In genomic region chr17:73471924-73472323, GRCh38 we compare ENCODE assay signal across 28 cellular contexts.
"Had no signal": no experiment of that assay in that cellular context is flagged by ENCODE, and none has a peak within 500 bp of the region (broad histone marks: within the 10 kb centered on the region; RNA-seq: fewer than 3 reads in every experiment).

No MANE protein-coding gene starts in this region.

- H3K4me1 Mint-ChIP-seq: stimulated activated effector memory CD8-positive, alpha-beta T cell treated with anti-CD3 and anti-CD28 coated beads, Interleukin-12 subunit alpha, Interleukin-12 subunit beta, amount 100 ng/mL, for 72 hours had no signal

- H3K36me3 Mint-ChIP-seq: stimulated activated effector memory CD8-positive, alpha-beta T cell treated with anti-CD3 and anti-CD28 coated beads, Interleukin-12 subunit alpha, Interleukin-12 subunit beta, amount 100 ng/mL, for 72 hours had no signal

- H3K4me3 Mint-ChIP-seq: stimulated activated effector memory CD8-positive, alpha-beta T cell treated with anti-CD3 and anti-CD28 coated beads, Interleukin-12 subunit alpha, Interleukin-12 subunit beta, amount 100 ng/mL, for 72 hours; stimulated activated memory B cell treated with anti-CD40 and anti-IgM and Interleukin-4, amounts not matched to agents 10 μg/mL and 1 μg/mL and 100 μg/mL, for 72 hours; stimulated activated naive B cell treated with anti-CD40 and anti-IgM and Interleukin-4, amounts not matched to agents 10 μg/mL and 1 μg/mL and 100 μg/mL, for 72 hours; stimulated activated naive CD8-positive, alpha-beta T cell treated with anti-CD3 and anti-CD28 coated beads, Interleukin-15, amount 100 ng/mL, for 72 hours; stimulated activated naive CD8-positive, alpha-beta T cell treated with anti-CD3 and anti-CD28 coated beads, Interleukin-15, Interleukin-2, amounts not matched to agents 100 ng/mL and 50 ng/mL, for 24 hours; type B pancreatic cell had no signal

- H3K9me3 Mint-ChIP-seq: stimulated activated effector memory CD8-positive, alpha-beta T cell treated with anti-CD3 and anti-CD28 coated beads, Interleukin-12 subunit alpha, Interleukin-12 subunit beta, amount 100 ng/mL, for 72 hours; stimulated activated memory B cell treated with anti-CD40 and anti-IgM and Interleukin-4, amounts not matched to agents 10 μg/mL and 1 μg/mL and 100 μg/mL, for 72 hours had no signal

- DNase-seq: stimulated activated CD4-positive, alpha-beta T cell treated with anti-CD3 and anti-CD28 coated beads, Interleukin-2, amount 100 ng/mL, for 48 hours; stimulated activated CD4-positive, alpha-beta T cell treated with anti-CD3 and anti-CD28 coated beads, Interleukin-4, amount 100 ng/mL, for 1 hour; stimulated activated CD4-positive, alpha-beta T cell treated with anti-CD3 and anti-CD28 coated beads, Interleukin-4, amount 100 ng/mL, for 24 hours; stimulated activated CD4-positive, alpha-beta T cell treated with anti-CD3 and anti-CD28 coated beads, Interleukin-4, amount 100 ng/mL, for 4 hours; stimulated activated CD8-positive, alpha-beta memory T cell treated with anti-CD3 and anti-CD28 coated beads, Interleukin-4, amount 100 ng/mL, for 48 hours; stimulated activated naive B cell treated with anti-CD40 and anti-IgM and Interleukin-4, amounts not matched to agents 10 μg/mL and 1 μg/mL and 100 μg/mL, for 72 hours; stimulated activated naive CD4-positive, alpha-beta T cell; stimulated activated naive CD4-positive, alpha-beta T cell treated with Interleukin-2 at 50 U/mL for 16 hours; stimulated activated naive CD8-positive, alpha-beta T cell treated with anti-CD3 and anti-CD28 coated beads, Interleukin-15, amount 100 ng/mL, for 72 hours; stimulated activated naive CD8-positive, alpha-beta T cell treated with anti-CD3 and anti-CD28 coated beads, Interleukin-15, Interleukin-2, amounts not matched to agents 100 U/mL and 50 U/mL, for 24 hours; stomach; substantia nigra; testis; thyroid gland; tibial artery; transverse colon; trophoblast cell; upper lobe of left lung; upper lobe of right lung; uterus had no signal

- H3K4me1 ChIP-seq: upper lobe of right lung, uterus had no signal

- H3K27me3 ChIP-seq: testis, thyroid gland, tibial nerve, upper lobe of left lung, upper lobe of right lung, vagina had no signal

- H3K27me3 Mint-ChIP-seq: stimulated activated memory B cell treated with anti-CD40 and anti-IgM and Interleukin-4, amounts not matched to agents 10 μg/mL and 1 μg/mL and 100 μg/mL, for 72 hours; stimulated activated naive B cell treated with anti-CD40 and anti-IgM and Interleukin-4, amounts not matched to agents 10 μg/mL and 1 μg/mL and 100 μg/mL, for 72 hours; stimulated activated naive CD8-positive, alpha-beta T cell treated with anti-CD3 and anti-CD28 coated beads, Interleukin-15, amount 100 ng/mL, for 72 hours; stimulated activated naive CD8-positive, alpha-beta T cell treated with anti-CD3 and anti-CD28 coated beads, Interleukin-15, Interleukin-2, amounts not matched to agents 100 ng/mL and 50 ng/mL, for 24 hours; type B pancreatic cell had no signal

- H3K4me3 ChIP-seq: stomach, suprapubic skin, testis, thoracic aorta, thyroid gland, tibial artery, tibial nerve, transverse colon, upper lobe of left lung, upper lobe of right lung, uterus, vagina had no signal

- H3K27ac Mint-ChIP-seq: stimulated activated effector memory CD8-positive, alpha-beta T cell treated with anti-CD3 and anti-CD28 coated beads, Interleukin-12 subunit alpha, Interleukin-12 subunit beta, amount 100 ng/mL, for 72 hours; stimulated activated memory B cell treated with anti-CD40 and anti-IgM and Interleukin-4, amounts not matched to agents 10 μg/mL and 1 μg/mL and 100 μg/mL, for 72 hours; stimulated activated naive B cell treated with anti-CD40 and anti-IgM and Interleukin-4, amounts not matched to agents 10 μg/mL and 1 μg/mL and 100 μg/mL, for 72 hours; stimulated activated naive CD8-positive, alpha-beta T cell treated with anti-CD3 and anti-CD28 coated beads, Interleukin-15, Interleukin-2, amounts not matched to agents 100 ng/mL and 50 ng/mL, for 24 hours; type B pancreatic cell had no signal

- H3K27ac ChIP-seq: stomach, suprapubic skin, testis, thoracic aorta, thyroid gland, tibial artery, tibial nerve, transverse colon, upper lobe of left lung, upper lobe of right lung, uterus, vagina had no signal

- H3K36me3 ChIP-seq: stomach, suprapubic skin, thoracic aorta, thyroid gland, tibial artery, tibial nerve, transverse colon, upper lobe of left lung, upper lobe of right lung, uterus, vagina had no signal

- ATAC-seq: stimulated activated effector memory CD8-positive, alpha-beta T cell treated with anti-CD3 and anti-CD28 coated beads, Interleukin-12 subunit alpha, Interleukin-12 subunit beta, amount 100 ng/mL, for 72 hours; stimulated activated memory B cell treated with anti-CD40 and anti-IgM and Interleukin-4, amounts not matched to agents 10 μg/mL and 1 μg/mL and 100 μg/mL, for 72 hours; stimulated activated naive B cell treated with anti-CD40 and anti-IgM and Interleukin-4, amounts not matched to agents 10 μg/mL and 1 μg/mL and 100 μg/mL, for 72 hours; stimulated activated naive CD8-positive, alpha-beta T cell treated with anti-CD3 and anti-CD28 coated beads, Interleukin-15, amount 100 ng/mL, for 72 hours; stimulated activated naive CD8-positive, alpha-beta T cell treated with anti-CD3 and anti-CD28 coated beads, Interleukin-15, Interleukin-2, amounts not matched to agents 100 U/mL and 50 U/mL, for 24 hours; upper lobe of right lung had no signal

- H3K9me3 ChIP-seq: stomach, suprapubic skin, testis, thoracic aorta, thyroid gland, tibial artery, tibial nerve, transverse colon, upper lobe of left lung, upper lobe of right lung, uterus, vagina had no signal
